ENCODE assay signal across 2 cellular contexts in the genomic region with DNA sequence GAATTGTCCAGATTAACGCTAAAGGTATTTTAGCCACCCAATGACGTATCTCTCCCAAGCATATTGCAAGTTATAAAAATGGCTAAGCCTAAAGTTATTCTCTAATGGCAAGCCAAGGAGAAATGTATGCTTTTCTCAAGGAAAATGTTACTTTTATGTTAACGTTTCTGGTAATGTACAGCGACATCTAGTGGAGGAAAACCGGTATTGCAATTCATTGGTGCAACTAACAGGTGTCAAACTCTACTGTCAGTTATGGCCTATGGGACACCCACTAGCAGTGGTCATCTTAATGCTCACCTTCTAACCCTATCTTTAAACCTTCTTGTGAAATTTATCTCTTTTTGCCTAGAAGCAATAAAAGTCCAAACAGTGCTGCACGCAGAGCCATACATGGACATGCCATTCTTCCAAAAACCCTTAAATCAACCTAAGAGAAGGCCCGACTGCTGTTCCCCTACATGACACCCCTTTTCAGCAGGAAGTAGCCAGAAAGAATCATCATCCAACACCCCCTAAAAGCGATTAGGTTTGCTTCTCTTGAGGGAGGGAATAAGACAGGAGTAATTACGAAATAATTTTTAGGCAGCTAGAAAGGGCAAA.
A peak's percentile ranks its signal among the peaks of the same experiment; 100 is the strongest.
TF ChIP-seq lines count a peak whose summit lies in the region.

No MANE protein-coding gene starts in this region.

TF ChIP-seq in GM23338, 12 proteins besides CTCF, POLR2A, EP300 and RAD21 (continued from another document):
- TF ChIP-seq, protein P1, sequence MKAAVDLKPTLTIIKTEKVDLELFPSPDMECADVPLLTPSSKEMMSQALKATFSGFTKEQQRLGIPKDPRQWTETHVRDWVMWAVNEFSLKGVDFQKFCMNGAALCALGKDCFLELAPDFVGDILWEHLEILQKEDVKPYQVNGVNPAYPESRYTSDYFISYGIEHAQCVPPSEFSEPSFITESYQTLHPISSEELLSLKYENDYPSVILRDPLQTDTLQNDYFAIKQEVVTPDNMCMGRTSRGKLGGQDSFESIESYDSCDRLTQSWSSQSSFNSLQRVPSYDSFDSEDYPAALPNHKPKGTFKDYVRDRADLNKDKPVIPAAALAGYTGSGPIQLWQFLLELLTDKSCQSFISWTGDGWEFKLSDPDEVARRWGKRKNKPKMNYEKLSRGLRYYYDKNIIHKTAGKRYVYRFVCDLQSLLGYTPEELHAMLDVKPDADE (IDR thresholded peaks at IDR 0.05) = no peak
- TF ChIP-seq ZNF114 (CRISPR knock-in tag; IDR thresholded peaks at IDR 0.05) = no peak
- TF ChIP-seq, protein P2, sequence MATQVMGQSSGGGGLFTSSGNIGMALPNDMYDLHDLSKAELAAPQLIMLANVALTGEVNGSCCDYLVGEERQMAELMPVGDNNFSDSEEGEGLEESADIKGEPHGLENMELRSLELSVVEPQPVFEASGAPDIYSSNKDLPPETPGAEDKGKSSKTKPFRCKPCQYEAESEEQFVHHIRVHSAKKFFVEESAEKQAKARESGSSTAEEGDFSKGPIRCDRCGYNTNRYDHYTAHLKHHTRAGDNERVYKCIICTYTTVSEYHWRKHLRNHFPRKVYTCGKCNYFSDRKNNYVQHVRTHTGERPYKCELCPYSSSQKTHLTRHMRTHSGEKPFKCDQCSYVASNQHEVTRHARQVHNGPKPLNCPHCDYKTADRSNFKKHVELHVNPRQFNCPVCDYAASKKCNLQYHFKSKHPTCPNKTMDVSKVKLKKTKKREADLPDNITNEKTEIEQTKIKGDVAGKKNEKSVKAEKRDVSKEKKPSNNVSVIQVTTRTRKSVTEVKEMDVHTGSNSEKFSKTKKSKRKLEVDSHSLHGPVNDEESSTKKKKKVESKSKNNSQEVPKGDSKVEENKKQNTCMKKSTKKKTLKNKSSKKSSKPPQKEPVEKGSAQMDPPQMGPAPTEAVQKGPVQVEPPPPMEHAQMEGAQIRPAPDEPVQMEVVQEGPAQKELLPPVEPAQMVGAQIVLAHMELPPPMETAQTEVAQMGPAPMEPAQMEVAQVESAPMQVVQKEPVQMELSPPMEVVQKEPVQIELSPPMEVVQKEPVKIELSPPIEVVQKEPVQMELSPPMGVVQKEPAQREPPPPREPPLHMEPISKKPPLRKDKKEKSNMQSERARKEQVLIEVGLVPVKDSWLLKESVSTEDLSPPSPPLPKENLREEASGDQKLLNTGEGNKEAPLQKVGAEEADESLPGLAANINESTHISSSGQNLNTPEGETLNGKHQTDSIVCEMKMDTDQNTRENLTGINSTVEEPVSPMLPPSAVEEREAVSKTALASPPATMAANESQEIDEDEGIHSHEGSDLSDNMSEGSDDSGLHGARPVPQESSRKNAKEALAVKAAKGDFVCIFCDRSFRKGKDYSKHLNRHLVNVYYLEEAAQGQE (IDR thresholded peaks at IDR 0.05; ENCODE audit: unreplicated experiment) = no peak
- TF ChIP-seq STAT1 (IDR thresholded peaks at IDR 0.05; ENCODE audit: unreplicated experiment) = no peak
- no peak for TF ChIP-seq ZNF331 (CRISPR knock-in tag; IDR thresholded peaks at IDR 0.05; ENCODE audit: low read depth)
- no peak for TF ChIP-seq CREB1 (CRISPR knock-in tag; IDR thresholded peaks at IDR 0.05; ENCODE audit: low read depth)
- TF ChIP-seq, protein P3, sequence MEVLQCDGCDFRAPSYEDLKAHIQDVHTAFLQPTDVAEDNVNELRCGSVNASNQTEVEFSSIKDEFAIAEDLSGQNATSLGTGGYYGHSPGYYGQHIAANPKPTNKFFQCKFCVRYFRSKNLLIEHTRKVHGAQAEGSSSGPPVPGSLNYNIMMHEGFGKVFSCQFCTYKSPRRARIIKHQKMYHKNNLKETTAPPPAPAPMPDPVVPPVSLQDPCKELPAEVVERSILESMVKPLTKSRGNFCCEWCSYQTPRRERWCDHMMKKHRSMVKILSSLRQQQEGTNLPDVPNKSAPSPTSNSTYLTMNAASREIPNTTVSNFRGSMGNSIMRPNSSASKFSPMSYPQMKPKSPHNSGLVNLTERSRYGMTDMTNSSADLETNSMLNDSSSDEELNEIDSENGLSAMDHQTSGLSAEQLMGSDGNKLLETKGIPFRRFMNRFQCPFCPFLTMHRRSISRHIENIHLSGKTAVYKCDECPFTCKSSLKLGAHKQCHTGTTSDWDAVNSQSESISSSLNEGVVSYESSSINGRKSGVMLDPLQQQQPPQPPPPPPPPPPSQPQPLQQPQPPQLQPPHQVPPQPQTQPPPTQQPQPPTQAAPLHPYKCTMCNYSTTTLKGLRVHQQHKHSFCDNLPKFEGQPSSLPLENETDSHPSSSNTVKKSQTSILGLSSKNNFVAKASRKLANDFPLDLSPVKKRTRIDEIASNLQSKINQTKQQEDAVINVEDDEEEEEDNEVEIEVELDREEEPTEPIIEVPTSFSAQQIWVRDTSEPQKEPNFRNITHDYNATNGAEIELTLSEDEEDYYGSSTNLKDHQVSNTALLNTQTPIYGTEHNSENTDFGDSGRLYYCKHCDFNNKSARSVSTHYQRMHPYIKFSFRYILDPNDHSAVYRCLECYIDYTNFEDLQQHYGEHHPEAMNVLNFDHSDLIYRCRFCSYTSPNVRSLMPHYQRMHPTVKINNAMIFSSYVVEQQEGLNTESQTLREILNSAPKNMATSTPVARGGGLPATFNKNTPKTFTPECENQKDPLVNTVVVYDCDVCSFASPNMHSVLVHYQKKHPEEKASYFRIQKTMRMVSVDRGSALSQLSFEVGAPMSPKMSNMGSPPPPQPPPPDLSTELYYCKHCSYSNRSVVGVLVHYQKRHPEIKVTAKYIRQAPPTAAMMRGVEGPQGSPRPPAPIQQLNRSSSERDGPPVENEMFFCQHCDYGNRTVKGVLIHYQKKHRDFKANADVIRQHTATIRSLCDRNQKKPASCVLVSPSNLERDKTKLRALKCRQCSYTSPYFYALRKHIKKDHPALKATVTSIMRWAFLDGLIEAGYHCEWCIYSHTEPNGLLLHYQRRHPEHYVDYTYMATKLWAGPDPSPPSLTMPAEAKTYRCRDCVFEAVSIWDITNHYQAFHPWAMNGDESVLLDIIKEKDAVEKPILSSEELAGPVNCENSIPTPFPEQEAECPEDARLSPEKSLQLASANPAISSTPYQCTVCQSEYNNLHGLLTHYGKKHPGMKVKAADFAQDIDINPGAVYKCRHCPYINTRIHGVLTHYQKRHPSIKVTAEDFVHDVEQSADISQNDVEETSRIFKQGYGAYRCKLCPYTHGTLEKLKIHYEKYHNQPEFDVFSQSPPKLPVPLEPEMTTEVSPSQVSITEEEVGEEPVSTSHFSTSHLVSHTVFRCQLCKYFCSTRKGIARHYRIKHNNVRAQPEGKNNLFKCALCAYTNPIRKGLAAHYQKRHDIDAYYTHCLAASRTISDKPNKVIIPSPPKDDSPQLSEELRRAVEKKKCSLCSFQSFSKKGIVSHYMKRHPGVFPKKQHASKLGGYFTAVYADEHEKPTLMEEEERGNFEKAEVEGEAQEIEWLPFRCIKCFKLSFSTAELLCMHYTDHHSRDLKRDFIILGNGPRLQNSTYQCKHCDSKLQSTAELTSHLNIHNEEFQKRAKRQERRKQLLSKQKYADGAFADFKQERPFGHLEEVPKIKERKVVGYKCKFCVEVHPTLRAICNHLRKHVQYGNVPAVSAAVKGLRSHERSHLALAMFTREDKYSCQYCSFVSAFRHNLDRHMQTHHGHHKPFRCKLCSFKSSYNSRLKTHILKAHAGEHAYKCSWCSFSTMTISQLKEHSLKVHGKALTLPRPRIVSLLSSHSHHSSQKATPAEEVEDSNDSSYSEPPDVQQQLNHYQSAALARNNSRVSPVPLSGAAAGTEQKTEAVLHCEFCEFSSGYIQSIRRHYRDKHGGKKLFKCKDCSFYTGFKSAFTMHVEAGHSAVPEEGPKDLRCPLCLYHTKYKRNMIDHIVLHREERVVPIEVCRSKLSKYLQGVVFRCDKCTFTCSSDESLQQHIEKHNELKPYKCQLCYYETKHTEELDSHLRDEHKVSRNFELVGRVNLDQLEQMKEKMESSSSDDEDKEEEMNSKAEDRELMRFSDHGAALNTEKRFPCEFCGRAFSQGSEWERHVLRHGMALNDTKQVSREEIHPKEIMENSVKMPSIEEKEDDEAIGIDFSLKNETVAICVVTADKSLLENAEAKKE (CRISPR knock-in tag; IDR thresholded peaks at IDR 0.05) = no peak
- no peak for TF ChIP-seq POLR2AphosphoS5 (IDR thresholded peaks at IDR 0.05; ENCODE audit: low read depth)

TF ChIP-seq in K562, 482 proteins besides CTCF, POLR2A, EP300 and RAD21 (continued from another document):
- TF ChIP-seq, protein P4, sequence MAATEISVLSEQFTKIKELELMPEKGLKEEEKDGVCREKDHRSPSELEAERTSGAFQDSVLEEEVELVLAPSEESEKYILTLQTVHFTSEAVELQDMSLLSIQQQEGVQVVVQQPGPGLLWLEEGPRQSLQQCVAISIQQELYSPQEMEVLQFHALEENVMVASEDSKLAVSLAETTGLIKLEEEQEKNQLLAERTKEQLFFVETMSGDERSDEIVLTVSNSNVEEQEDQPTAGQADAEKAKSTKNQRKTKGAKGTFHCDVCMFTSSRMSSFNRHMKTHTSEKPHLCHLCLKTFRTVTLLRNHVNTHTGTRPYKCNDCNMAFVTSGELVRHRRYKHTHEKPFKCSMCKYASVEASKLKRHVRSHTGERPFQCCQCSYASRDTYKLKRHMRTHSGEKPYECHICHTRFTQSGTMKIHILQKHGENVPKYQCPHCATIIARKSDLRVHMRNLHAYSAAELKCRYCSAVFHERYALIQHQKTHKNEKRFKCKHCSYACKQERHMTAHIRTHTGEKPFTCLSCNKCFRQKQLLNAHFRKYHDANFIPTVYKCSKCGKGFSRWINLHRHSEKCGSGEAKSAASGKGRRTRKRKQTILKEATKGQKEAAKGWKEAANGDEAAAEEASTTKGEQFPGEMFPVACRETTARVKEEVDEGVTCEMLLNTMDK (IDR thresholded peaks at IDR 0.05; ENCODE audit: borderline replicate concordance, insufficient read depth, low read depth, low read length, poor library complexity, severe bottlenecking) = no peak
- TF ChIP-seq SMC3 (conservative IDR thresholded peaks at IDR 0.05; ENCODE audit: insufficient read depth, low read depth, low read length) (0 out of 2 replicates have a peak, but pooled peaks have one; percentile 8), ARNT (IDR thresholded peaks at IDR 0.05) (0 out of 4 replicates have a peak, but pooled peaks of 1 of the 2 experiments have one; percentile 30), SRSF1 (IDR thresholded peaks at IDR 0.05; ENCODE audit: low read depth, low read length) (no peak), TCF3 (CRISPR knock-in tag; IDR thresholded peaks at IDR 0.05) (no peak), ETV6 (IDR thresholded peaks at IDR 0.05; ENCODE audit: borderline replicate concordance in 1 of 2, low read depth in 2 of 2, low read length in 1 of 2) (no peak), ETV6 (CRISPR knock-in tag; IDR thresholded peaks at IDR 0.05; ENCODE audit: borderline replicate concordance) (no peak), FOXK2 (conservative IDR thresholded peaks at IDR 0.05 in 1 of 2, IDR thresholded peaks at IDR 0.05 in 1 of 2; ENCODE audit: low read depth in 2 of 2) (no peak), STAT5B (CRISPR knock-in tag; IDR thresholded peaks at IDR 0.05) (no peak)
- TF ChIP-seq, protein P5, sequence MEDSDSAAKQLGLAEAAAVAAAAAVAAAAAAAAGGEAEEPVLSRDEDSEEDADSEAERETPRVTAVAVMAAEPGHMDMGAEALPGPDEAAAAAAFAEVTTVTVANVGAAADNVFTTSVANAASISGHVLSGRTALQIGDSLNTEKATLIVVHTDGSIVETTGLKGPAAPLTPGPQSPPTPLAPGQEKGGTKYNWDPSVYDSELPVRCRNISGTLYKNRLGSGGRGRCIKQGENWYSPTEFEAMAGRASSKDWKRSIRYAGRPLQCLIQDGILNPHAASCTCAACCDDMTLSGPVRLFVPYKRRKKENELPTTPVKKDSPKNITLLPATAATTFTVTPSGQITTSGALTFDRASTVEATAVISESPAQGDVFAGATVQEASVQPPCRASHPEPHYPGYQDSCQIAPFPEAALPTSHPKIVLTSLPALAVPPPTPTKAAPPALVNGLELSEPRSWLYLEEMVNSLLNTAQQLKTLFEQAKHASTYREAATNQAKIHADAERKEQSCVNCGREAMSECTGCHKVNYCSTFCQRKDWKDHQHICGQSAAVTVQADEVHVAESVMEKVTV (CRISPR knock-in tag; IDR thresholded peaks at IDR 0.05) = peak; percentile 26; the same call in 1 of the 2 replicates
